In the genomic region with DNA sequence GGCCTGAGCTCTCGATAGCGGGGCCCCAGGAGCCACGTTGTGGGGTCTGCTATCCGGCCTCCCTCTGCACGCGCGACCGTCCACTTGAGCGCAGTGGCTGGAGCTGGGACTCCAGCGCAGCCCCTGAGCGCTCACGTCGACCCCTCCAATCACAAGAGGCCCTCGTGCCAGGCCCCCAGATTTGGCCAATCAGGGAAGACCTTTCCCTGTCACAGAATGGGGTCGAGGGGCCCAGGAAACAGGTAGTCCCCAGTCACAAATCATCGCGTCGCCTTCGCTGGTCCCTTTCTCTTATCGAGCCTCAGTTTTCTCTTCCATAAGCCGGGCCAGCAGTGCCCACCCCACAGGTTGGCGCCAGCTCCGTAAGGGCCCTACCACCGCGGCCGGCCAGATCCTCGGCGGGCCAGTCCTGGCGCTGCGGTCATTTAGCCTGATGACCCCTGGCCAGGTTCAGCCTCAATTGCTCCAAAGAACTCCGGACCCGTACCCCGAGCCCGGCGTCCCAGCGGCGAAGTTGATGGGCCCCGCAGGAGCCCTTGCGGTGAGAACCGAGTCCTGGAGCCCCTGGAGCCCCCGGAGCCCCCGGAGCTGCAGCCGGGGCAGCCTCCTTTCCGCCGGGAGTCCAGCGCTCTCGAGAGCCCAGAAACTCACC, we compare ENCODE assay signal across 9 cellular contexts. TPM values are rescaled to one million over a fixed set of nuclear protein-coding genes. Genes with fewer than 3 reads are reported as not detected.
DNase-seq lines count a peak whose midpoint lies in the region; ATAC-seq and TF ChIP-seq lines count a peak whose summit lies in the region.
"Had no signal": no experiment of that assay in that cellular context is flagged by ENCODE, and none has a peak within 500 bp of the region (broad histone marks: within the 10 kb centered on the region; RNA-seq: fewer than 3 reads in every experiment).

No MANE protein-coding gene starts in this region.

- H3K27me3 ChIP-seq in adipocyte (replicated peaks; ENCODE audit: control insufficient read depth, insufficient read depth, low read length) (peaks cover 41% of the 10 kb centered on the region), left ventricle myocardium inferior (ENCODE audit: low read depth) (peaks cover 22% of the 10 kb centered on the region)

- peaks cover 17% of the 10 kb centered on the region for H3K4me1 Mint-ChIP-seq in osteocyte (ENCODE audit: unreplicated experiment)
- no peaks in the 10 kb centered on the region for H3K4me1 Mint-ChIP-seq in activated naive CD8-positive, alpha-beta T cell treated with anti-CD3 and anti-CD28 coated beads, Interleukin-2, amount 50 U/mL, for 24 hours

- peaks cover 15% of the 10 kb centered on the region for H3K27me3 Mint-ChIP-seq in osteocyte (ENCODE audit: unreplicated experiment)
- H3K27me3 Mint-ChIP-seq in activated naive CD8-positive, alpha-beta T cell treated with anti-CD3 and anti-CD28 coated beads, Interleukin-2, amount 50 U/mL, for 24 hours: peaks cover 33% of the 10 kb centered on the region

- peak overlapping the region; percentile 82 for H3K9ac ChIP-seq in adipocyte (ENCODE audit: low read length)

- TF ChIP-seq CTCF in AG09309 (IDR thresholded peaks at IDR 0.05; ENCODE audit: control insufficient read depth, insufficient read depth, low read depth, low read length, missing control alignments) (no peak), left ventricle myocardium inferior (IDR thresholded peaks at IDR 0.05; ENCODE audit: borderline replicate concordance) (peak; percentile 27), osteocyte (IDR thresholded peaks at IDR 0.05) (no peak)

- peak overlapping the region; percentile 39 for H3K4me3 ChIP-seq in AG09309 (ENCODE audit: control insufficient read depth, low read depth, low read length)
- H3K4me3 ChIP-seq in adipocyte (ENCODE audit: low read length): peak overlapping the region; percentile 76
- H3K4me3 ChIP-seq in left ventricle myocardium inferior: peak overlapping the region; percentile 76

- H3K27ac ChIP-seq in left ventricle myocardium inferior (replicated peaks): peak overlapping the region; percentile 93

- no peaks in the 10 kb centered on the region for H3K36me3 Mint-ChIP-seq in osteocyte (ENCODE audit: unreplicated experiment)
- no peaks in the 10 kb centered on the region for H3K36me3 Mint-ChIP-seq in activated naive CD8-positive, alpha-beta T cell treated with anti-CD3 and anti-CD28 coated beads, Interleukin-2, amount 50 U/mL, for 24 hours (ENCODE audit: low read depth)
- H3K36me3 Mint-ChIP-seq: CD8-positive, alpha-beta memory T cell had no signal

- H3K4me1 ChIP-seq in adipocyte (ENCODE audit: control insufficient read depth, insufficient read depth, low read length) (peaks cover 9% of the 10 kb centered on the region), left ventricle myocardium inferior (peaks cover 30% of the 10 kb centered on the region)

- H3K9me3 ChIP-seq in adipocyte (ENCODE audit: control insufficient read depth, low read length): no peaks in the 10 kb centered on the region
- H3K9me3 ChIP-seq in left ventricle myocardium inferior (replicated peaks): peaks cover 4% of the 10 kb centered on the region

- H3K9me3 Mint-ChIP-seq in osteocyte (ENCODE audit: unreplicated experiment): no peaks in the 10 kb centered on the region
- no peaks in the 10 kb centered on the region for H3K9me3 Mint-ChIP-seq in activated naive CD8-positive, alpha-beta T cell treated with anti-CD3 and anti-CD28 coated beads, Interleukin-2, amount 50 U/mL, for 24 hours

- no peak for ATAC-seq in activated naive CD8-positive, alpha-beta T cell treated with anti-CD3 and anti-CD28 coated beads, Interleukin-2, amount 50 U/mL, for 24 hours
- no peak for ATAC-seq in HG03196 (IDR thresholded peaks at IDR 0.05; ENCODE audit: unreplicated experiment)

- DNase-seq in AG09309 (ENCODE audit: low read depth): no peak
- no peak for DNase-seq in adipocyte (ENCODE audit: low read depth)
- DNase-seq in left ventricle myocardium inferior: peak; percentile 67
- DNase-seq in osteocyte (ENCODE audit: extremely low spot score, unreplicated experiment): no peak
- no peak for DNase-seq in DMS153 (lab: John Stamatoyannopoulos, UW)
- no peak for DNase-seq in activated naive CD8-positive, alpha-beta T cell treated with anti-CD3 and anti-CD28 coated beads, Interleukin-2, amount 50 U/mL, for 24 hours
- no peak for DNase-seq in activated gamma-delta T cell treated with Interleukin-2 at 50 U/mL for 16 hours
- DNase-seq: CD8-positive, alpha-beta memory T cell had no signal

- peak overlapping the region; percentile 74 for H3K4me3 Mint-ChIP-seq in osteocyte (ENCODE audit: unreplicated experiment)
- no peak overlapping the region for H3K4me3 Mint-ChIP-seq in activated naive CD8-positive, alpha-beta T cell treated with anti-CD3 and anti-CD28 coated beads, Interleukin-2, amount 50 U/mL, for 24 hours

- no peak overlapping the region for H3K27ac Mint-ChIP-seq in osteocyte (ENCODE audit: unreplicated experiment)
- H3K27ac Mint-ChIP-seq in activated naive CD8-positive, alpha-beta T cell treated with anti-CD3 and anti-CD28 coated beads, Interleukin-2, amount 50 U/mL, for 24 hours: no peak overlapping the region
- H3K27ac Mint-ChIP-seq: CD8-positive, alpha-beta memory T cell had no signal

- H3K36me3 ChIP-seq in adipocyte (ENCODE audit: control insufficient read depth, insufficient read depth, low read length, severe bottlenecking) (no peaks in the 10 kb centered on the region), left ventricle myocardium inferior (no peaks in the 10 kb centered on the region)

- intact Hi-C loops in left ventricle myocardium inferior (cut with micrococcal nuclease): no loop called here

RNA-seq across cellular contexts. Expression of gene ALDH1L1, which starts 0.4 kb away (rescaled TPM):
- total RNA-seq in left ventricle myocardium inferior (24.3 TPM), osteocyte (1.4 and 1.5 TPM in 2 replicates)
- total RNA-seq: CD8-positive, alpha-beta memory T cell had no signal

Comparison
In these comparisons a context has a peak if more than half of its experiments do, and no peak if none do; other contexts are left out.
1. RNA of gene ALDH1L1, which starts 0.4 kb away (total RNA-seq): 24.3 TPM in left ventricle myocardium inferior (single experiment); 1.4 to 1.5 TPM in osteocyte; every median in the first group is over 10 times any median in the second.
2. Peak in every context shown above with its lines, with median percentiles within 50 percentile points of each other: H3K4me3 ChIP-seq.